In the genomic region with DNA sequence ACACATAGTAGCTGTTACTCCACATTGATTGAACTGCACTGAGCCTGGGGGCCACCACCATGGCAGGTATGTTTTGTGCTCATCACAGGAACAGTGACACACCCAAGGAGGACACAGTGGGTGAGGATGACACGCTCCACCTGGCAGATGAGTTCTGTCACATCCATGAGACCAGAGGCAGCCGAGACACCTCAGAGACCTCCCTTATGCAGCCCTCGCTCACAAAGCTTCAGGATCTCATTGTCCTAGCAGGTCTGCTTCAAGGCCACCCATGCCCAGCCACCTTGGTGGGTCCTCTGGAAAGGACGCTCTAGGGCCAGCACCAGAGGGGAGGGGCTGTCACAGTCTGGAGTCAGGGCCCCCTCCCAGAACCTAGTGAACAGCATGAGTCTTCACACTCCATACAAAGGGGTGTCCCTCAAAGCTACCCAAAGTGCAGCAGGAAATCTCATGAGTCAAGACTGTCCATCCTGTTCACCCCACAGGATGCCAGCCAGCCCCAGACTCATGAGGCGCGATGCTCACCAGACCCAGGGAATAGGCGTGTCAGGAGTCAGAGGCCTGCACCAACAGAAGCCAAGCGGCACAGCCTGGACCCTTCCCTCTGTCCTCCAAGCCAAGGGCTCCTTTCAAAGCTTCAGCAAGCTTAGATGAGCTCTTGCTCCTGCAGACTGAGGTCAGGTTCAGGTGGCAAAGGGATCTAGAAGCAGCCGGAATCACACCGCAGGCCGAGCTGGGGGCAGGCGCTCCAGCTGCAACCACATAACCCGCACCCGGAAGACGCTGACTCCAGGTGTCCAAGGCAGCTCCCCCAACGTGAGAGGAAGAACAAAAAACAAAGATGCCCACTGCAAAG, we compare ENCODE assay signal across 12 cellular contexts. TPM values are rescaled to one million over a fixed set of nuclear protein-coding genes. Genes with fewer than 3 reads are reported as not detected.
A peak's percentile ranks its signal among the peaks of the same experiment; 100 is the strongest.
DNase-seq lines count a peak whose midpoint lies in the region; ATAC-seq and TF ChIP-seq lines count a peak whose summit lies in the region.
"Had no signal": no experiment of that assay in that cellular context is flagged by ENCODE, and none has a peak within 500 bp of the region (broad histone marks: within the 10 kb centered on the region; RNA-seq: fewer than 3 reads in every experiment).

No MANE protein-coding gene starts in this region.

- H3K4me3 ChIP-seq in right atrium auricular region (no peak overlapping the region), upper lobe of right lung (no peak overlapping the region)
- H3K4me3 ChIP-seq: lung had no signal

- H3K27me3 ChIP-seq in right atrium auricular region (no peaks in the 10 kb centered on the region), upper lobe of right lung (no peaks in the 10 kb centered on the region)
- H3K27me3 ChIP-seq: BE2C had no signal

- H3K4me1 ChIP-seq in right atrium auricular region, result peaks cover 0 to 100% of the 10 kb centered on the region in 2 donors
- H3K4me1 ChIP-seq in upper lobe of right lung, result peaks cover 72% of the 10 kb centered on the region
- H3K4me1 ChIP-seq: BE2C had no signal

- H3K4me1 Mint-ChIP-seq in activated naive CD8-positive, alpha-beta T cell treated with anti-CD3 and anti-CD28 coated beads, Interleukin-2, amount 50 U/mL, for 24 hours, result peaks cover 95% of the 10 kb centered on the region
- H3K4me1 Mint-ChIP-seq in natural killer cell, result peaks cover 78 to 100% of the 10 kb centered on the region in 2 donors

- H3K27ac ChIP-seq in right atrium auricular region, result peak overlapping the region; percentile 78 to 79
- H3K27ac ChIP-seq in upper lobe of right lung, result peak overlapping the region; percentile 43

- no peak for TF ChIP-seq POLR2A in GM18505 (IDR thresholded peaks at IDR 0.05; ENCODE audit: borderline replicate concordance, extremely low read depth, insufficient read depth, insufficient read length)

- H3K27me3 Mint-ChIP-seq in activated naive CD8-positive, alpha-beta T cell treated with anti-CD3 and anti-CD28 coated beads, Interleukin-2, amount 50 U/mL, for 24 hours, result peaks cover 1% of the 10 kb centered on the region
- H3K27me3 Mint-ChIP-seq in natural killer cell (ENCODE audit: low read depth in 2 of 2), result no peaks in the 10 kb centered on the region

- H3K4me3 Mint-ChIP-seq in activated naive CD8-positive, alpha-beta T cell treated with anti-CD3 and anti-CD28 coated beads, Interleukin-2, amount 50 U/mL, for 24 hours, result no peak overlapping the region
- H3K4me3 Mint-ChIP-seq in natural killer cell, result peak overlapping the region; percentile 35

- no peak for TF ChIP-seq CTCF in right atrium auricular region (IDR thresholded peaks at IDR 0.05)
- no peak for TF ChIP-seq CTCF in natural killer cell (IDR thresholded peaks at IDR 0.05)
- TF ChIP-seq CTCF in upper lobe of right lung (IDR thresholded peaks at IDR 0.05), result no peak

- ATAC-seq in left cardiac atrium (no peak), natural killer cell (peak; percentile 64 to 66 (median 65)), upper lobe of right lung (no peak), HG02973 (IDR thresholded peaks at IDR 0.05; ENCODE audit: unreplicated experiment) (no peak), GM18505 (IDR thresholded peaks at IDR 0.05; ENCODE audit: unreplicated experiment) (no peak)
- peak; percentile 29 for ATAC-seq in activated naive CD8-positive, alpha-beta T cell treated with anti-CD3 and anti-CD28 coated beads, Interleukin-2, amount 50 U/mL, for 24 hours

- H3K36me3 Mint-ChIP-seq in activated naive CD8-positive, alpha-beta T cell treated with anti-CD3 and anti-CD28 coated beads, Interleukin-2, amount 50 U/mL, for 24 hours (ENCODE audit: low read depth), result peaks cover 12% of the 10 kb centered on the region
- no peaks in the 10 kb centered on the region for H3K36me3 Mint-ChIP-seq in natural killer cell

- intact Hi-C loops in left cardiac atrium (cut with DNase I) (loop anchor here in 1 of 2 donors (10.0 kb wide), 1 partner anchor 50 kb away; no protein-coding TSS in a partner anchor), natural killer cell (cut with micrococcal nuclease) (no loop called here), upper lobe of right lung (cut with DNase I) (loop anchor here (10.0 kb wide), 1 partner anchor 90 kb away; no protein-coding TSS in a partner anchor)

- H3K27ac Mint-ChIP-seq in activated naive CD8-positive, alpha-beta T cell treated with anti-CD3 and anti-CD28 coated beads, Interleukin-2, amount 50 U/mL, for 24 hours, result peak overlapping the region; percentile 87
- H3K27ac Mint-ChIP-seq in natural killer cell, result peak overlapping the region; percentile 79 to 92

- no peaks in the 10 kb centered on the region for H3K9me3 ChIP-seq in right atrium auricular region
- H3K9me3 ChIP-seq in upper lobe of right lung, result no peaks in the 10 kb centered on the region
- H3K9me3 ChIP-seq: BE2C had no signal

- no peaks in the 10 kb centered on the region for H3K9me3 Mint-ChIP-seq in activated naive CD8-positive, alpha-beta T cell treated with anti-CD3 and anti-CD28 coated beads, Interleukin-2, amount 50 U/mL, for 24 hours
- H3K9me3 Mint-ChIP-seq in natural killer cell, result no peaks in the 10 kb centered on the region

- H3K36me3 ChIP-seq in right atrium auricular region (no peaks in the 10 kb centered on the region), upper lobe of right lung (no peaks in the 10 kb centered on the region)

- DNase-seq in right atrium auricular region (ENCODE audit: low spot score), result peak; percentile 58
- no peak for DNase-seq in left cardiac atrium
- DNase-seq in activated naive CD8-positive, alpha-beta T cell treated with anti-CD3 and anti-CD28 coated beads, Interleukin-2, amount 50 U/mL, for 24 hours, result no peak
- no peak for DNase-seq in natural killer cell
- peak; percentile 62 for DNase-seq in upper lobe of right lung
- no peak for DNase-seq in NCI-H446 (lab: John Stamatoyannopoulos, UW)
- DNase-seq: BE2C; H7; stimulated activated CD4-positive, alpha-beta T cell treated with anti-CD3 and anti-CD28 coated beads, Interleukin-4, amount 100 ng/mL, for 24 hours had no signal

RNA-seq across cellular contexts. Expression of gene FAM53B, which starts 9.6 kb away (rescaled TPM):
- total RNA-seq in right atrium auricular region, result 10 to 100 TPM; 30.3 to 31.1 TPM
- total RNA-seq in left cardiac atrium, result 10 to 100 TPM; 23.3 to 31.4 TPM
- 100 to 1,000 TPM in 2 of 3 donors, 10 to 100 TPM in 1; 77.4 to 172 (median 121) TPM for total RNA-seq in natural killer cell
- 31.4 TPM for total RNA-seq in upper lobe of right lung

RNA-seq across cellular contexts. Expression of gene EEF1AKMT2, which starts 57.1 kb away (rescaled TPM):
- total RNA-seq in right atrium auricular region (10 to 100 TPM in 1 of 2 donors, 1 to 10 TPM in 1; 9.6 to 10.2 TPM), left cardiac atrium (10 to 100 TPM; 11.5 to 12.8 TPM), natural killer cell (10 to 100 TPM; 12.5 to 20.6 (median 20.1) TPM), upper lobe of right lung (15.7 TPM)

Comparison
In these comparisons a context has a peak if more than half of its experiments do, and no peak if none do; other contexts are left out.
1. DNase-seq: peak in right atrium auricular region (single experiment) and upper lobe of right lung (single experiment); none in left cardiac atrium (single experiment), activated naive CD8-positive, alpha-beta T cell treated with anti-CD3 and anti-CD28 coated beads, Interleukin-2, amount 50 U/mL, for 24 hours (single experiment), natural killer cell (single experiment) and NCI-H446 (0 of 2).
2. ATAC-seq: peak in activated naive CD8-positive, alpha-beta T cell treated with anti-CD3 and anti-CD28 coated beads, Interleukin-2, amount 50 U/mL, for 24 hours (single experiment) and natural killer cell (3 of 3); none in left cardiac atrium (0 of 2), upper lobe of right lung (single experiment), HG02973 (single experiment) and GM18505 (single experiment).